Comparison of ENCODE assay signal across 21 cellular contexts in the genomic region with DNA sequence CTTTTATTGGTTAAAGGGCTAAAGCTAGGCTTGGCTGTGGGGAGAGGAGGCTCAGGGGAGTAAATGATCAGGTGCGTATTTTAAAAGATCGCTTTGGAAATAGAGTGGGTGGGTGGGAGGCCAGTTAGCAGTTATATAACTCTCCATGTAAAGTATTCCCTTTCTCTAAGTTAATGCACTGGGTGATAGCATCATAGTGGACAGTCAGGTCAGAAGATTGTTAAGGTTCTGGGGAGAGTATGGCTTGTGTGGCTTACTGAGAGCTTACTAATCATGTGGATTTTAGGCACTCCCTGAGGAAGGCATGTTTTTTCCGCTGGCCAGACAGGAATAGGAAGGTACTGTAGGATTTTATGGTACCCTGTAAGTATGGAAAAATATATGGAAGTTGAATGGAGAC. TPM values are rescaled to one million over a fixed set of nuclear protein-coding genes. Genes with fewer than 3 reads are reported as not detected.
A peak's percentile ranks its signal among the peaks of the same experiment; 100 is the strongest.
DNase-seq lines count a peak whose midpoint lies in the region; ATAC-seq and TF ChIP-seq lines count a peak whose summit lies in the region.
"Had no signal": no experiment of that assay in that cellular context is flagged by ENCODE, and none has a peak within 500 bp of the region (broad histone marks: within the 10 kb centered on the region; RNA-seq: fewer than 3 reads in every experiment).

No MANE protein-coding gene starts in this region.

- peaks cover 18% of the 10 kb centered on the region for H3K36me3 Mint-ChIP-seq in HFFc6 (ENCODE audit: low read depth)
- H3K36me3 Mint-ChIP-seq in activated naive CD8-positive, alpha-beta T cell treated with anti-CD3 and anti-CD28 coated beads, Interleukin-2, amount 10 ng/mL, durations not matched to agents 7 days and 5 days, result peaks cover 12% of the 10 kb centered on the region
- H3K36me3 Mint-ChIP-seq in neural crest cell (ENCODE audit: low read depth), result no peaks in the 10 kb centered on the region

- H3K27me3 Mint-ChIP-seq in HFFc6 (ENCODE audit: insufficient read depth), result no peaks in the 10 kb centered on the region; the same call in none of the 2 replicates
- no peaks in the 10 kb centered on the region for H3K27me3 Mint-ChIP-seq in activated naive CD8-positive, alpha-beta T cell treated with anti-CD3 and anti-CD28 coated beads, Interleukin-2, amount 10 ng/mL, durations not matched to agents 7 days and 5 days
- no peaks in the 10 kb centered on the region for H3K27me3 Mint-ChIP-seq in neural crest cell (ENCODE audit: low read depth)
- H3K27me3 Mint-ChIP-seq: B cell had no signal

- peaks cover 19% of the 10 kb centered on the region for H3K4me1 Mint-ChIP-seq in HFFc6 (ENCODE audit: low read depth)
- H3K4me1 Mint-ChIP-seq in activated naive CD8-positive, alpha-beta T cell treated with anti-CD3 and anti-CD28 coated beads, Interleukin-2, amount 10 ng/mL, durations not matched to agents 7 days and 5 days, result peaks cover 9% of the 10 kb centered on the region
- H3K4me1 Mint-ChIP-seq in neural crest cell, result peaks cover 13% of the 10 kb centered on the region

- DNase-seq in NCI-H1105 treated with DMSO at 0.1 percent for 48 hours (lab: John Stamatoyannopoulos, UW) (peak; percentile 7), NCI-H1105 (lab: John Stamatoyannopoulos, UW) (no peak), HFFc6 (peak; percentile 3), neural crest cell (ENCODE audit: low read depth, low spot score) (no peak)
- no peak for DNase-seq in activated naive CD8-positive, alpha-beta T cell treated with anti-CD3 and anti-CD28 coated beads, Interleukin-2, amount 10 ng/mL, durations not matched to agents 7 days and 5 days
- no peak for DNase-seq in activated effector memory CD4-positive, alpha-beta T cell treated with Interleukin-2 at 50 U/mL for 16 hours
- DNase-seq: activated CD4-positive, CD25-positive, alpha-beta regulatory T cell; amniotic stem cell; GM23248; heart right ventricle; MV-4-11; NCI-H1930; NCI-H446 treated with DMSO at 0.1 percent for 48 hours; stimulated activated CD4-positive, alpha-beta T cell treated with anti-CD3 and anti-CD28 coated beads, Interleukin-4, amount 100 ng/mL, for 1 hour; T1000; upper lobe of left lung had no signal

- H3K4me3 Mint-ChIP-seq in HFFc6 (no peak overlapping the region), neural crest cell (peak overlapping the region; percentile 18)
- no peak overlapping the region for H3K4me3 Mint-ChIP-seq in activated naive CD8-positive, alpha-beta T cell treated with anti-CD3 and anti-CD28 coated beads, Interleukin-2, amount 10 ng/mL, durations not matched to agents 7 days and 5 days
- H3K4me3 Mint-ChIP-seq: B cell, mesothelial cell of epicardium had no signal

- H3K27ac Mint-ChIP-seq in HFFc6 (0 out of 2 replicates have a peak overlapping the region, but pooled peaks have one; percentile 7), neural crest cell (ENCODE audit: unreplicated experiment) (no peak overlapping the region)
- peak overlapping the region; percentile 7 for H3K27ac Mint-ChIP-seq in activated naive CD8-positive, alpha-beta T cell treated with anti-CD3 and anti-CD28 coated beads, Interleukin-2, amount 10 ng/mL, durations not matched to agents 7 days and 5 days
- H3K27ac Mint-ChIP-seq: B cell had no signal

- TF ChIP-seq CTCF in HFFc6 (IDR thresholded peaks at IDR 0.05) (no peak), neural crest cell (conservative IDR thresholded peaks at IDR 0.05) (no peak)

- H3K9me3 Mint-ChIP-seq in HFFc6, result no peaks in the 10 kb centered on the region
- H3K9me3 Mint-ChIP-seq in activated naive CD8-positive, alpha-beta T cell treated with anti-CD3 and anti-CD28 coated beads, Interleukin-2, amount 10 ng/mL, durations not matched to agents 7 days and 5 days, result no peaks in the 10 kb centered on the region
- no peaks in the 10 kb centered on the region for H3K9me3 Mint-ChIP-seq in neural crest cell
- H3K9me3 Mint-ChIP-seq: mesothelial cell of epicardium had no signal

- ATAC-seq in activated naive CD8-positive, alpha-beta T cell treated with anti-CD3 and anti-CD28 coated beads, Interleukin-2, amount 10 ng/mL, durations not matched to agents 7 days and 5 days (ENCODE audit: low read depth), result no peak
- ATAC-seq in HG03039 (IDR thresholded peaks at IDR 0.05; ENCODE audit: unreplicated experiment) (no peak), HG03432 (IDR thresholded peaks at IDR 0.05; ENCODE audit: unreplicated experiment) (no peak)
- ATAC-seq: heart right ventricle, left lobe of liver had no signal

- POLR2A ChIA-PET in activated naive CD8-positive, alpha-beta T cell treated with anti-CD3 and anti-CD28 coated beads, Interleukin-2, amount 10 ng/mL, durations not matched to agents 7 days and 5 days (lab: Charles Lee), result no interaction called here

RNA-seq across cellular contexts. Expression of a gene that starts 6.3 kb away (rescaled TPM):
- total RNA-seq in HFFc6 (2021; fragmentation: NEBNext Ultra II Directional; extraction: Animal tissue kit (Norgen Biotek cat#: 25700)), result 100 to 1,000 TPM in 1 of 6 experiments, 10 to 100 TPM in 5; 83.2 to 120 (median 87.5) TPM
- 10 to 100 TPM; 63.6 to 69.0 TPM for total RNA-seq in activated naive CD8-positive, alpha-beta T cell treated with anti-CD3 and anti-CD28 coated beads, Interleukin-2, amount 10 ng/mL, durations not matched to agents 7 days and 5 days
- 118 and 128 TPM in 2 replicates for total RNA-seq in neural crest cell

Comparison
In these comparisons a context has a peak if more than half of its experiments do, and no peak if none do; other contexts are left out.
1. DNase-seq: peak in NCI-H1105 treated with DMSO at 0.1 percent for 48 hours (single experiment) and HFFc6 (single experiment); none in NCI-H1105 (single experiment), activated naive CD8-positive, alpha-beta T cell treated with anti-CD3 and anti-CD28 coated beads, Interleukin-2, amount 10 ng/mL, durations not matched to agents 7 days and 5 days (single experiment), neural crest cell (single experiment) and activated effector memory CD4-positive, alpha-beta T cell treated with Interleukin-2 at 50 U/mL for 16 hours (single experiment).